Comparison of ENCODE assay signal across 19 cellular contexts in the genomic region with DNA sequence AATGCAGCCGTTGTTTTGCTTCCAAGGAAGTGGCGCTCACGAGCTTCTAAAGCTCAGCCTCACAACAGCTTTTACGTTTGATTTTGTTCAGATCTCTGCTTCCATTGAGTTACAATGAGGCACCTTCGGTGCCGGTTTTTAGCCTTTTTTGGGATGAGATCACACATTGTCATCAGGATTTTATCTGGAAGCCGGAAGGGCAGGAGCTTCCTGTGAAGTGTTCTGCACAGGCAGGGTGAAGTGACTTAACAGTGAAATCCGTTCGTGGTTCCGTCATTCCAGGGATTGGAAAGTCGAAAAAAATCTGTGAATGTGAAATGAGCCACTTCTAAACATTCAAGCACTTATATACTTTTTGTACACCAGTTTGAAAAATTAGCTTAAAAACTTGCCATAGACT.
"Had no signal": no experiment of that assay in that cellular context is flagged by ENCODE, and none has a peak within 500 bp of the region (broad histone marks: within the 10 kb centered on the region; RNA-seq: fewer than 3 reads in every experiment).

No MANE protein-coding gene starts in this region.

- ATAC-seq: activated CD4-positive, alpha-beta T cell treated with anti-CD3 and anti-CD28 coated beads for 36 hours; activated CD8-positive, alpha-beta memory T cell treated with anti-CD3 and anti-CD28 coated beads, Interleukin-2, amount 10 ng/mL, durations not matched to agents 7 days and 5 days; body of pancreas; foreskin keratinocyte; naive thymus-derived CD8-positive, alpha-beta T cell had no signal

- H3K27ac ChIP-seq: adrenal gland, body of pancreas, foreskin keratinocyte, stomach, WERI-Rb-1 had no signal

- H3K4me3 ChIP-seq: adrenal gland, body of pancreas, stomach had no signal

- H3K27ac Mint-ChIP-seq: activated CD4-positive, alpha-beta memory T cell treated with anti-CD3 and anti-CD28 coated beads for 36 hours; activated CD4-positive, alpha-beta T cell treated with anti-CD3 and anti-CD28 coated beads for 36 hours; activated CD8-positive, alpha-beta memory T cell treated with anti-CD3 and anti-CD28 coated beads, Interleukin-2, amount 10 ng/mL, durations not matched to agents 7 days and 5 days; activated naive CD4-positive, alpha-beta T cell treated with anti-CD3 and anti-CD28 coated beads, Interleukin-2, amount 50 U/mL, for 24 hours; activated T-cell treated with anti-CD3 and anti-CD28 coated beads, Interleukin-2, amount 50 U/mL, for 24 hours; naive thymus-derived CD8-positive, alpha-beta T cell; T-helper 1 cell treated with Interleukin-12 subunit alpha and Interleukin-12 subunit beta and Interleukin-4 antibody, amounts not matched to agents 30 μg/mL and 1 μg/mL, for 36 hours had no signal

- H3K4me1 Mint-ChIP-seq: activated CD4-positive, alpha-beta T cell treated with anti-CD3 and anti-CD28 coated beads for 36 hours; activated CD8-positive, alpha-beta memory T cell treated with anti-CD3 and anti-CD28 coated beads, Interleukin-2, amount 10 ng/mL, durations not matched to agents 7 days and 5 days; activated naive CD4-positive, alpha-beta T cell treated with anti-CD3 and anti-CD28 coated beads, Interleukin-2, amount 50 U/mL, for 24 hours had no signal

- H3K36me3 Mint-ChIP-seq: activated CD4-positive, alpha-beta memory T cell treated with anti-CD3 and anti-CD28 coated beads for 36 hours; activated CD8-positive, alpha-beta memory T cell treated with anti-CD3 and anti-CD28 coated beads, Interleukin-2, amount 10 ng/mL, durations not matched to agents 7 days and 5 days; activated naive CD4-positive, alpha-beta T cell treated with anti-CD3 and anti-CD28 coated beads, Interleukin-2, amount 50 U/mL, for 24 hours; naive thymus-derived CD8-positive, alpha-beta T cell had no signal

- H3K36me3 ChIP-seq: adrenal gland, stomach, WERI-Rb-1 had no signal

- H3K27me3 ChIP-seq: adrenal gland, body of pancreas, foreskin keratinocyte, stomach had no signal

- H3K4me1 ChIP-seq: adrenal gland, body of pancreas, foreskin keratinocyte, stomach had no signal

- H3K4me3 Mint-ChIP-seq: activated CD4-positive, alpha-beta memory T cell treated with anti-CD3 and anti-CD28 coated beads for 36 hours; activated CD4-positive, alpha-beta T cell treated with anti-CD3 and anti-CD28 coated beads for 36 hours; activated CD8-positive, alpha-beta memory T cell treated with anti-CD3 and anti-CD28 coated beads, Interleukin-2, amount 10 ng/mL, durations not matched to agents 7 days and 5 days; activated naive CD4-positive, alpha-beta T cell treated with anti-CD3 and anti-CD28 coated beads, Interleukin-2, amount 50 U/mL, for 24 hours; activated T-cell treated with anti-CD3 and anti-CD28 coated beads, Interleukin-2, amount 50 U/mL, for 24 hours; naive thymus-derived CD8-positive, alpha-beta T cell; T-helper 1 cell treated with Interleukin-12 subunit alpha and Interleukin-12 subunit beta and Interleukin-4 antibody, amounts not matched to agents 30 μg/mL and 1 μg/mL, for 36 hours had no signal

- DNase-seq: activated CD4-positive, alpha-beta memory T cell treated with anti-CD3 and anti-CD28 coated beads for 36 hours; activated CD4-positive, alpha-beta T cell treated with anti-CD3 and anti-CD28 coated beads for 36 hours; activated CD8-positive, alpha-beta memory T cell treated with anti-CD3 and anti-CD28 coated beads, Interleukin-2, amount 10 ng/mL, durations not matched to agents 7 days and 5 days; activated effector memory CD4-positive, alpha-beta T cell treated with Interleukin-2 at 50 U/mL for 16 hours; activated T-cell treated with anti-CD3 and anti-CD28 coated beads, Interleukin-2, amount 50 U/mL, for 24 hours; adrenal gland; body of pancreas; cortex of kidney; effector memory CD4-positive, alpha-beta T cell; foreskin keratinocyte; mesenchymal stem cell; naive thymus-derived CD8-positive, alpha-beta T cell; occipital lobe; stimulated activated CD4-positive, alpha-beta T cell treated with anti-CD3 and anti-CD28 coated beads, Interleukin-12 subunit alpha, Interleukin-12 subunit beta, amount 100 ng/mL, for 4 hours; stimulated activated CD4-positive, alpha-beta T cell treated with anti-CD3 and anti-CD28 coated beads, Interleukin-2, amount 100 ng/mL, for 24 hours; stomach; WERI-Rb-1 had no signal

- H3K27me3 Mint-ChIP-seq: activated CD4-positive, alpha-beta memory T cell treated with anti-CD3 and anti-CD28 coated beads for 36 hours; activated CD4-positive, alpha-beta T cell treated with anti-CD3 and anti-CD28 coated beads for 36 hours; activated CD8-positive, alpha-beta memory T cell treated with anti-CD3 and anti-CD28 coated beads, Interleukin-2, amount 10 ng/mL, durations not matched to agents 7 days and 5 days; activated T-cell treated with anti-CD3 and anti-CD28 coated beads, Interleukin-2, amount 50 U/mL, for 24 hours had no signal

- H3K9me3 ChIP-seq: adrenal gland had no signal
